9 cellular contexts compared by ENCODE assay signal in the genomic region with DNA sequence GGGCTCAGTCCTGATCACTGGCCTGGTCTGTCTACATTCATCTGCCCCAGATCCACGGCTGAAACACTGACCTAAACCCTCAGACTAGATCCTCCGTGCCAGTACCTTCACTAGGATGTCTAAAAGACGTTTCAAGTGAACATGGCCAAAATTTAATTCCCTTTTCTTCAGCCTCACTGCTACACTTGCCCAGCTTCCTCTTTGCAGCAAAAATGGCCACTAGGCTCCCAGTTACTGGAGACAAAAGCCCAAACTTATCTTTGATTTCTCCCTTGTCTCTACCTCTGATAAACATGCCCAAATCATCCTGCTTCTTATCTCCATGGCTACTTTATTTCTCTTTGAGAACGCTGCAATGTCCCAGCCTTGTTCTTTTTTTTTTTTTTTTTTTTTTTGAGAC. TPM values are rescaled to one million over a fixed set of nuclear protein-coding genes. Genes with fewer than 3 reads are reported as not detected.
DNase-seq lines count a peak whose midpoint lies in the region; FAIRE-seq and TF ChIP-seq lines count a peak whose summit lies in the region.
"Had no signal": no experiment of that assay in that cellular context is flagged by ENCODE, and none has a peak within 500 bp of the region (broad histone marks: within the 10 kb centered on the region; RNA-seq: fewer than 3 reads in every experiment).

No MANE protein-coding gene starts in this region.

- POLR2A ChIA-PET in activated CD4-positive, alpha-beta T cell treated with anti-CD3 and anti-CD28 coated beads, Interleukin-2, amount 10 ng/mL, durations not matched to agents 7 days and 5 days (lab: Charles Lee), result interaction anchor here (0.6 to 1.3 kb wide), 2 partner anchors 11 to 263 kb away, joined by 4 read pairs; partner anchors contain the start of genes CYB561D2 and NPRL2

- no peak for TF ChIP-seq EP300 in suprapubic skin (IDR thresholded peaks at IDR 0.05)

- no peaks in the 10 kb centered on the region for H3K9me3 Mint-ChIP-seq in activated CD4-positive, alpha-beta T cell treated with anti-CD3 and anti-CD28 coated beads, Interleukin-2, amount 10 ng/mL, durations not matched to agents 7 days and 5 days

- H3F3A ChIP-seq in SU-DHL-6 (ENCODE audit: insufficient read depth), result peaks cover 12% of the 10 kb centered on the region; the same call in 1 of the 2 replicates

- no peak for TF ChIP-seq CTCF in SU-DHL-6 (IDR thresholded peaks at IDR 0.05; ENCODE audit: insufficient read depth, low read length, poor library complexity, severe bottlenecking)
- no peak for TF ChIP-seq CTCF in foreskin fibroblast (IDR thresholded peaks at IDR 0.05; ENCODE audit: low read depth, low read length)
- no peak for TF ChIP-seq CTCF in suprapubic skin (IDR thresholded peaks at IDR 0.05)

- intact Hi-C loops in posterior vena cava (cut with DNase I), result loop anchor here in 1 of 2 donors (10.0 kb wide), 1 partner anchor 1716 kb away; the partner anchor contains the start of gene DUSP7

- H3K9me3 ChIP-seq in SU-DHL-6 (ENCODE audit: insufficient read depth, low read length) (no peaks in the 10 kb centered on the region), suprapubic skin (no peaks in the 10 kb centered on the region)

- no peak for TF ChIP-seq POLR2A in suprapubic skin (IDR thresholded peaks at IDR 0.05)

- 73% methylated on average over 4 of the region's 4 CpGs for WGBS in suprapubic skin

- H4K20me1 ChIP-seq in SU-DHL-6 (ENCODE audit: low read depth, low read length), result no peaks in the 10 kb centered on the region; the same call in 1 of the 2 replicates

- peak overlapping the region; percentile 87 for H3K4me3 Mint-ChIP-seq in activated CD4-positive, alpha-beta T cell treated with anti-CD3 and anti-CD28 coated beads, Interleukin-2, amount 10 ng/mL, durations not matched to agents 7 days and 5 days

- DNase-seq in activated CD4-positive, alpha-beta T cell treated with anti-CD3 and anti-CD28 coated beads, Interleukin-2, amount 10 ng/mL, durations not matched to agents 7 days and 5 days, result no peak
- no peak for DNase-seq in activated CD4-positive, alpha-beta T cell treated with anti-CD3 and anti-CD28 coated beads, Interleukin-2, amount 50 U/mL, for 4 hours
- DNase-seq in foreskin fibroblast, result no peak
- no peak for DNase-seq in suprapubic skin (ENCODE audit: low spot score in 2 of 2)
- no peak for DNase-seq in posterior vena cava (ENCODE audit: low spot score)
- no peak for DNase-seq in NCI-H1417 treated with DMSO at 0.1 percent for 48 hours (lab: John Stamatoyannopoulos, UW)
- DNase-seq in RCC 7860 (ENCODE audit: low spot score), result no peak
- DNase-seq: NCI-H187 had no signal

- H3K27ac Mint-ChIP-seq in activated CD4-positive, alpha-beta T cell treated with anti-CD3 and anti-CD28 coated beads, Interleukin-2, amount 10 ng/mL, durations not matched to agents 7 days and 5 days, result peak overlapping the region; percentile 95

- H3K27ac ChIP-seq in SU-DHL-6 (ENCODE audit: low read depth, low read length), result no peak overlapping the region
- H3K27ac ChIP-seq in suprapubic skin, result peak overlapping the region; percentile 94

- H3K27me3 ChIP-seq in SU-DHL-6 (ENCODE audit: low read length), result no peaks in the 10 kb centered on the region
- no peaks in the 10 kb centered on the region for H3K27me3 ChIP-seq in suprapubic skin

- peaks cover 61% of the 10 kb centered on the region for H3K4me1 Mint-ChIP-seq in activated CD4-positive, alpha-beta T cell treated with anti-CD3 and anti-CD28 coated beads, Interleukin-2, amount 10 ng/mL, durations not matched to agents 7 days and 5 days

- H3K4me2 ChIP-seq in SU-DHL-6 (ENCODE audit: low read depth, low read length, poor library complexity, severe bottlenecking), result peak overlapping the region; percentile 81

- H3K4me1 ChIP-seq in suprapubic skin, result peaks cover 77% of the 10 kb centered on the region

- H3K36me3 ChIP-seq in SU-DHL-6 (ENCODE audit: low read length), result no peaks in the 10 kb centered on the region
- H3K36me3 ChIP-seq in suprapubic skin, result no peaks in the 10 kb centered on the region

- peaks cover 31% of the 10 kb centered on the region for H3K79me2 ChIP-seq in SU-DHL-6 (ENCODE audit: insufficient read depth, low read length)

- no peaks in the 10 kb centered on the region for H3K9me2 ChIP-seq in SU-DHL-6 (replicated peaks; ENCODE audit: insufficient read depth, low read length)

- FAIRE-seq in RCC 7860 (lab: Jason Lieb, UNC), result no peak

- H3K27me3 Mint-ChIP-seq in activated CD4-positive, alpha-beta T cell treated with anti-CD3 and anti-CD28 coated beads, Interleukin-2, amount 10 ng/mL, durations not matched to agents 7 days and 5 days, result no peaks in the 10 kb centered on the region

- H2AFZ ChIP-seq in SU-DHL-6 (ENCODE audit: low read depth, low read length, severe bottlenecking), result no peak overlapping the region

- H3K9ac ChIP-seq in SU-DHL-6 (ENCODE audit: low read length), result peak overlapping the region; percentile 88; the same call in 1 of the 2 replicates

- peaks cover 46% of the 10 kb centered on the region for H3K36me3 Mint-ChIP-seq in activated CD4-positive, alpha-beta T cell treated with anti-CD3 and anti-CD28 coated beads, Interleukin-2, amount 10 ng/mL, durations not matched to agents 7 days and 5 days (ENCODE audit: low read depth)

- H3K4me3 ChIP-seq in SU-DHL-6 (ENCODE audit: insufficient read depth, low read length, poor library complexity, severe bottlenecking), result no peak overlapping the region
- H3K4me3 ChIP-seq in foreskin fibroblast (ENCODE audit: low read depth in 1 of 2, low read length in 2 of 2), result peak overlapping the region; percentile 65 to 67
- peak overlapping the region; percentile 73 for H3K4me3 ChIP-seq in suprapubic skin

- CTCF ChIA-PET in activated CD4-positive, alpha-beta T cell treated with anti-CD3 and anti-CD28 coated beads, Interleukin-2, amount 10 ng/mL, durations not matched to agents 7 days and 5 days (lab: Charles Lee), result interaction anchor here (0.7 to 9.2 kb wide), 7 partner anchors 9 to 92 kb away, joined by 3 to 76 read pairs (median 7); partner anchors contain the start of genes CYB561D2, HYAL3, IFRD2 and NAA80

RNA-seq across cellular contexts. Expression of gene RASSF1, which starts 1.6 kb away (rescaled TPM):
- total RNA-seq in activated CD4-positive, alpha-beta T cell treated with anti-CD3 and anti-CD28 coated beads, Interleukin-2, amount 10 ng/mL, durations not matched to agents 7 days and 5 days, result 100 to 1,000 TPM in 1 of 2 experiments, 10 to 100 TPM in 1; 88.3 to 122 TPM
- 10 to 100 TPM; 33.9 to 63.3 (median 39.7) TPM for total RNA-seq in suprapubic skin
- total RNA-seq in posterior vena cava, result 10 to 100 TPM; 31.3 to 40.3 TPM

RNA-seq across cellular contexts. Expression of gene ZMYND10, which starts 6.5 kb away (rescaled TPM):
- total RNA-seq in activated CD4-positive, alpha-beta T cell treated with anti-CD3 and anti-CD28 coated beads, Interleukin-2, amount 10 ng/mL, durations not matched to agents 7 days and 5 days, result 1 to 10 TPM; 3.5 to 3.6 TPM
- total RNA-seq in suprapubic skin, result 1 to 10 TPM in 3 of 4 donors, not detected in 1; 1.6 to 4.7 (median 1.9) TPM
- total RNA-seq in posterior vena cava, result under 1 TPM; 0.23 to 0.24 TPM

RNA-seq across cellular contexts. Expression of gene TUSC2, which starts 11.0 kb away (rescaled TPM):
- total RNA-seq in activated CD4-positive, alpha-beta T cell treated with anti-CD3 and anti-CD28 coated beads, Interleukin-2, amount 10 ng/mL, durations not matched to agents 7 days and 5 days, result 10 to 100 TPM; 16.1 to 17.7 TPM
- total RNA-seq in suprapubic skin, result 10 to 100 TPM; 12.8 to 21.7 (median 17.4) TPM
- 10 to 100 TPM; 19.1 to 22.4 TPM for total RNA-seq in posterior vena cava

RNA-seq across cellular contexts. Expression of gene NPRL2, which starts 11.6 kb away (rescaled TPM):
- total RNA-seq in activated CD4-positive, alpha-beta T cell treated with anti-CD3 and anti-CD28 coated beads, Interleukin-2, amount 10 ng/mL, durations not matched to agents 7 days and 5 days, result 10 to 100 TPM; 40.8 to 46.5 TPM
- total RNA-seq in suprapubic skin, result 10 to 100 TPM; 16.5 to 35.6 (median 26.0) TPM
- total RNA-seq in posterior vena cava, result 10 to 100 TPM; 10.6 to 17.4 TPM

RNA-seq across cellular contexts. Expression of gene CYB561D2, which starts 11.7 kb away (rescaled TPM):
- 10 to 100 TPM; 35.3 to 40.9 TPM for total RNA-seq in activated CD4-positive, alpha-beta T cell treated with anti-CD3 and anti-CD28 coated beads, Interleukin-2, amount 10 ng/mL, durations not matched to agents 7 days and 5 days
- total RNA-seq in suprapubic skin, result 10 to 100 TPM; 12.8 to 29.8 (median 17.9) TPM
- 10 to 100 TPM in 1 of 2 donors, 1 to 10 TPM in 1; 7.9 to 10.5 TPM for total RNA-seq in posterior vena cava
